8 cellular contexts compared by ENCODE assay signal in genomic region chr1:47437518-47438320, GRCh38. TPM values are rescaled to one million over a fixed set of nuclear protein-coding genes. Genes with fewer than 3 reads are reported as not detected.
DNase-seq lines count a peak whose midpoint lies in the region; ATAC-seq and TF ChIP-seq lines count a peak whose summit lies in the region.

Gene FOXD2, plus strand, starts transcription at chr1:47438044. Its CDS starts 92 bp downstream, at chr1:47438136.

- H3K27me3 ChIP-seq in HL-60 (ENCODE audit: insufficient read depth, poor library complexity, severe bottlenecking) (peaks cover 56% of the 10 kb centered on the region), muscle layer of colon (ENCODE audit: control insufficient read depth in 1 of 2, insufficient read depth in 2 of 2, low read length in 2 of 2) (peaks cover 60 to 96% of the 10 kb centered on the region in 2 donors)

- H3K4me1 ChIP-seq in muscle layer of colon (ENCODE audit: insufficient read depth, low read length) = peaks cover 33% of the 10 kb centered on the region

- peaks cover 15% of the 10 kb centered on the region for H3K4me1 Mint-ChIP-seq in Calu3 (ENCODE audit: low read depth, unreplicated experiment)

- H3K27ac ChIP-seq in HL-60 (replicated peaks) (peak within 1 kb of the TSS; percentile 83), epithelial cell of prostate (peak within 1 kb of the TSS; percentile 56), muscle layer of colon (ENCODE audit: low read depth, low read length) (no peak within 1 kb of the TSS)

- BruUV-seq in Calu3 (replicated peaks; lab: Mats Ljungman, UMichigan) = no TSS peak

- peak; percentile 99 for TF ChIP-seq CTCF in Calu3 (IDR thresholded peaks at IDR 0.05; ENCODE audit: unreplicated experiment)
- peak; percentile 59 for TF ChIP-seq CTCF in HL-60 (IDR thresholded peaks at IDR 0.05; ENCODE audit: insufficient read depth, low read length)

- no peaks in the 10 kb centered on the region for H3K9me3 Mint-ChIP-seq in Calu3 (ENCODE audit: low read depth, unreplicated experiment)

- no peaks in the 10 kb centered on the region for H3K9me3 ChIP-seq in muscle layer of colon (ENCODE audit: low read length)

- H3K36me3 Mint-ChIP-seq in Calu3 (ENCODE audit: insufficient read depth, unreplicated experiment) = peaks cover 16% of the 10 kb centered on the region

- intact Hi-C loops in Calu3 (cut with micrococcal nuclease; ENCODE audit: unreplicated experiment) = loop anchor here (2.0 to 5.0 kb wide), 3 partner anchors 90 to 289 kb away; no protein-coding TSS in a partner anchor

- peak; percentile 97 for DNase-seq in Calu3
- peak; percentile 69 to 82 for DNase-seq in HL-60 (ENCODE audit: low read depth in 1 of 2, low spot score in 1 of 2)
- DNase-seq in NK-92 treated with Interleukin-12 subunit alpha and Interleukin-12 subunit beta, amount 100 ng/mL, for 24 hours (lab: John Stamatoyannopoulos, UW) = peak; percentile 96
- peak; percentile 70 for DNase-seq in activated CD8-positive, alpha-beta memory T cell treated with anti-CD3 and anti-CD28 coated beads, Interleukin-2, amount 50 U/mL, for 1 hour (ENCODE audit: extremely low read depth)
- DNase-seq in epithelial cell of prostate (ENCODE audit: low read depth, low spot score) = no peak
- peak; percentile 84 for DNase-seq in stimulated activated CD8-positive, alpha-beta memory T cell treated with anti-CD3 and anti-CD28 coated beads, Interleukin-7, amount 100 ng/mL, for 24 hours (ENCODE audit: low read depth)

- no peaks in the 10 kb centered on the region for H3K27me3 Mint-ChIP-seq in Calu3 (ENCODE audit: unreplicated experiment)

- CTCF ChIA-PET in Calu3 (lab: Charles Lee) = interaction anchor here (0.6 to 4.9 kb wide), 37 partner anchors 12 to 618 kb away, joined by 3 to 85 read pairs (median 4); no protein-coding TSS in a partner anchor

- H3K4me3 Mint-ChIP-seq in Calu3 (ENCODE audit: low read depth, unreplicated experiment) = peak within 1 kb of the TSS; percentile 87

- H3K9ac ChIP-seq in muscle layer of colon (ENCODE audit: low read length) = no peak within 1 kb of the TSS

- H3K36me3 ChIP-seq in muscle layer of colon (ENCODE audit: insufficient read depth, low read length) = no peaks in the 10 kb centered on the region

- ATAC-seq in GM19467 (IDR thresholded peaks at IDR 0.05; ENCODE audit: unreplicated experiment) = peak; percentile 77

- peak within 1 kb of the TSS; percentile 58 for H3K4me3 ChIP-seq in HL-60 (replicated peaks; ENCODE audit: insufficient read depth, low read length)
- H3K4me3 ChIP-seq in muscle layer of colon (ENCODE audit: low read depth in 1 of 2, low read length in 2 of 2) = peak within 1 kb of the TSS; percentile 47 to 58

- peak within 1 kb of the TSS; percentile 48 for H3K27ac Mint-ChIP-seq in Calu3 (ENCODE audit: unreplicated experiment)

RNA-seq across cellular contexts. Expression of gene FOXD2, which starts in this region (rescaled TPM):
- 0.68 and 0.78 TPM in 2 replicates for total RNA-seq in Calu3 (2022)

Comparison
In these comparisons a context has a peak if more than half of its experiments do, and no peak if none do; other contexts are left out.
1. Peak in DNase-seq in Calu3; RNA of the gene not detected or under 1 TPM.